ENCODE assay signal across 12 cellular contexts in the genomic region with DNA sequence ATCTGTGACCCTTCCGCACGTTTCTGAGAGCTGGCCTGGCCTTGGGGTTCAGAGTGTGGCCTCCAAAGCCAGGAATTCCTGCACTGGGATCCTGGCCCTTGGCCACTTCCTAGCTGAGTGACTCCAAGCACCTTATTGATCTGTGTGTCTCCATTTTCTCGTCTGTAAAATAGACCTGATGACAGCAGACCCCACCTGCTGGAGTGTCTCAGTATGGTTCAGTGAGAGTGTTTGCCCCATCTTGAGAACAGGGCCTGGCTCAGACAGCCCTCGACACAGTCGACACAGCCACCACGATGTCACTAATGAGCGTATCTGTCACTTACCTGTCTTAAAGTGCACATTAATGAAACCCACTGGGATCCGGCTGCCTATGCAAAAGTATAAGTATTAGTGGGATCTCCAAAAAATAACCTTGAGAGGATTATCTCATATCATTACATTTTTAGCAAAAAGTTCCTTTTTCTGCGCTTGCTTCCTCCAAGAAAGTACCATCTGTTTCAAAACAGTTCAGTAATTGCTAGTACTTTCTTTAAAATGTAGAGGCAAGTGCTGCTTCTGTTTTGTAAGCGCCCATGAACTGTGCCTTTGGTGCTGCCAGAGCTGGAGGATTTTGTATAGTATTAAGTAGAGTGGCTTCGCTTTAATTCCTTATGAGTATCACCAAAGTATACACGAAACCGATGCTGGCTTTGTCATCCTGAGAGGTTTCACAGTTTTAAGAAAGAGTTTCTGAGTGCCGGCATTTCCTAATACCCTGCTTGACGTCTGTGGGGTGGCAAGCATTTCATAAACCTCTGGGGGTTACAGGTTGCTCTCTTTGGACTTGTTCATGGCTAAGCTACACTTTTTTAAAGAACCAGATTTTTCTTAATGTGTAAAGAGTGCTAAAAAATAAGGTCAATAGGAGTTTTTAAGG. TPM values are rescaled to one million over a fixed set of nuclear protein-coding genes. Genes with fewer than 3 reads are reported as not detected.
DNase-seq lines count a peak whose midpoint lies in the region; ATAC-seq and TF ChIP-seq lines count a peak whose summit lies in the region.
"Had no signal": no experiment of that assay in that cellular context is flagged by ENCODE, and none has a peak within 500 bp of the region (broad histone marks: within the 10 kb centered on the region; RNA-seq: fewer than 3 reads in every experiment).

No MANE protein-coding gene starts in this region.

- H3K4me1 Mint-ChIP-seq in WTC11: peaks cover 10% of the 10 kb centered on the region

- CTCF ChIA-PET in WTC11 (lab: Charles Lee): interaction anchor here (1.0 kb wide), 1 partner anchor 35 kb away, joined by 3 read pairs; no protein-coding TSS in a partner anchor

- H3K27me3 Mint-ChIP-seq in WTC11 (ENCODE audit: low read depth): peaks cover 2% of the 10 kb centered on the region; the same call in 1 of the 2 replicates

- peak; percentile 24 for DNase-seq in WTC11 (ENCODE audit: low spot score)
- no peak for DNase-seq in inferior parietal cortex (ENCODE audit: extremely low spot score)
- DNase-seq in NCI-H2171 treated with DMSO at 0.1 percent for 48 hours (lab: John Stamatoyannopoulos, UW): no peak
- DNase-seq in posterior vena cava (ENCODE audit: low spot score): no peak
- no peak for DNase-seq in midbrain (lab: John Stamatoyannopoulos, UW)
- DNase-seq: COR-L47; NCI-H1436 treated with DMSO at 0.1 percent for 48 hours; stimulated activated naive CD4-positive, alpha-beta T cell treated with Interleukin-2 at 50 U/mL for 16 hours had no signal

- H3K36me3 Mint-ChIP-seq in WTC11: no peaks in the 10 kb centered on the region

- no peak for TF ChIP-seq CTCF in WTC11 (IDR thresholded peaks at IDR 0.05)

- intact Hi-C loops in posterior vena cava (cut with DNase I): no loop called here

- ATAC-seq in GM18498 (IDR thresholded peaks at IDR 0.05; ENCODE audit: unreplicated experiment) (peak; percentile 50), GM21367 (IDR thresholded peaks at IDR 0.05; ENCODE audit: unreplicated experiment) (peak; percentile 47), HG03097 (IDR thresholded peaks at IDR 0.05; ENCODE audit: low FRiP score, unreplicated experiment) (peak; percentile 32), WTC11 (peak; percentile 27)

- H3K4me3 Mint-ChIP-seq in WTC11: no peak overlapping the region

- POLR2A ChIA-PET in WTC11 (lab: Charles Lee): no interaction called here

- H3K27ac Mint-ChIP-seq in WTC11: no peak overlapping the region

- no peaks in the 10 kb centered on the region for H3K9me3 Mint-ChIP-seq in WTC11

TF ChIP-seq in WTC11, 78 proteins besides CTCF, POLR2A, EP300 and RAD21:
- TF ChIP-seq, protein P1, sequence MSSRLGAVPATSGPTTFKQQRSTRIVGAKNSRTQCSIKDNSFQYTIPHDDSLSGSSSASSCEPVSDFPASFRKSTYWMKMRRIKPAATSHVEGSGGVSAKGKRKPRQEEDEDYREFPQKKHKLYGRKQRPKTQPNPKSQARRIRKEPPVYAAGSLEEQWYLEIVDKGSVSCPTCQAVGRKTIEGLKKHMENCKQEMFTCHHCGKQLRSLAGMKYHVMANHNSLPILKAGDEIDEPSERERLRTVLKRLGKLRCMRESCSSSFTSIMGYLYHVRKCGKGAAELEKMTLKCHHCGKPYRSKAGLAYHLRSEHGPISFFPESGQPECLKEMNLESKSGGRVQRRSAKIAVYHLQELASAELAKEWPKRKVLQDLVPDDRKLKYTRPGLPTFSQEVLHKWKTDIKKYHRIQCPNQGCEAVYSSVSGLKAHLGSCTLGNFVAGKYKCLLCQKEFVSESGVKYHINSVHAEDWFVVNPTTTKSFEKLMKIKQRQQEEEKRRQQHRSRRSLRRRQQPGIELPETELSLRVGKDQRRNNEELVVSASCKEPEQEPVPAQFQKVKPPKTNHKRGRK (CRISPR knock-in tag; IDR thresholded peaks at IDR 0.05; ENCODE audit: borderline replicate concordance): no peak
- TF ChIP-seq, protein P2, sequence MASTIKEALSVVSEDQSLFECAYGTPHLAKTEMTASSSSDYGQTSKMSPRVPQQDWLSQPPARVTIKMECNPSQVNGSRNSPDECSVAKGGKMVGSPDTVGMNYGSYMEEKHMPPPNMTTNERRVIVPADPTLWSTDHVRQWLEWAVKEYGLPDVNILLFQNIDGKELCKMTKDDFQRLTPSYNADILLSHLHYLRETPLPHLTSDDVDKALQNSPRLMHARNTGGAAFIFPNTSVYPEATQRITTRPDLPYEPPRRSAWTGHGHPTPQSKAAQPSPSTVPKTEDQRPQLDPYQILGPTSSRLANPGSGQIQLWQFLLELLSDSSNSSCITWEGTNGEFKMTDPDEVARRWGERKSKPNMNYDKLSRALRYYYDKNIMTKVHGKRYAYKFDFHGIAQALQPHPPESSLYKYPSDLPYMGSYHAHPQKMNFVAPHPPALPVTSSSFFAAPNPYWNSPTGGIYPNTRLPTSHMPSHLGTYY (CRISPR knock-in tag; IDR thresholded peaks at IDR 0.05): no peak
- no peak for TF ChIP-seq NFYB (CRISPR knock-in tag; conservative IDR thresholded peaks at IDR 0.05; ENCODE audit: low read depth)
- 0 out of 2 replicates have a peak, but pooled peaks have one; percentile 31 for TF ChIP-seq ZNF121 (CRISPR knock-in tag; IDR thresholded peaks at IDR 0.05)
- no peak for TF ChIP-seq CREB1 (CRISPR knock-in tag; IDR thresholded peaks at IDR 0.05)
- TF ChIP-seq ATF1 (CRISPR knock-in tag; IDR thresholded peaks at IDR 0.05): no peak
- TF ChIP-seq ETV6 (CRISPR knock-in tag; IDR thresholded peaks at IDR 0.05): no peak

RNA-seq across cellular contexts. Expression of a gene that starts 31.7 kb away (rescaled TPM):
- total RNA-seq in WTC11 (2021) (0.46 to 0.50 TPM (median 0.46 TPM) in 3 replicates), posterior vena cava (1 to 10 TPM; 3.3 to 5.8 TPM)
- total RNA-seq: fibroblast of villous mesenchyme had no signal
